In genomic region chr15:40273428-40273827, GRCh38 we compare ENCODE assay signal across 31 cellular contexts. TPM values are rescaled to one million over a fixed set of nuclear protein-coding genes. Genes with fewer than 3 reads are reported as not detected.
"Had no signal": no experiment of that assay in that cellular context is flagged by ENCODE, and none has a peak within 500 bp of the region (broad histone marks: within the 10 kb centered on the region; RNA-seq: fewer than 3 reads in every experiment).

No MANE protein-coding gene starts in this region.

- ATAC-seq: esophagus mucosa, left ventricle myocardium superior, psoas muscle, sciatic nerve had no signal

- H3K36me3 ChIP-seq: spleen had no signal

- H3K36me3 Mint-ChIP-seq: immature natural killer cell; naive B cell; stimulated activated naive B cell treated with anti-CD40 and anti-IgM and Interleukin-4, amounts not matched to agents 10 μg/mL and 1 μg/mL and 100 μg/mL, for 72 hours had no signal

- H3K4me3 ChIP-seq: dorsolateral prefrontal cortex, lung, psoas muscle, spleen had no signal

- H3K4me3 Mint-ChIP-seq: immature natural killer cell; naive B cell; nephron; stimulated activated naive B cell treated with anti-CD40 and anti-IgM and Interleukin-4, amounts not matched to agents 10 μg/mL and 1 μg/mL and 100 μg/mL, for 72 hours; stimulated activated naive CD8-positive, alpha-beta T cell treated with anti-CD3 and anti-CD28 coated beads, Interleukin-15, amount 100 ng/mL, for 72 hours had no signal

- FAIRE-seq: endometrium, frontal cortex, keratinocyte had no signal

- DNase-seq: cortex of kidney; effector CD8-positive, alpha-beta T cell; immature natural killer cell; left colon; left ventricle myocardium superior; mesenchymal stem cell; naive B cell; psoas muscle; retina; spleen; stimulated activated CD4-positive, alpha-beta T cell treated with anti-CD3 and anti-CD28 coated beads, Interleukin-15, amount 100 ng/mL, for 24 hours; stimulated activated CD4-positive, alpha-beta T cell treated with anti-CD3 and anti-CD28 coated beads, Interleukin-1b, Interleukin-23, amount 100 ng/mL, for 48 hours; stimulated activated CD4-positive, alpha-beta T cell treated with anti-CD3 and anti-CD28 coated beads, Interleukin-4, amount 100 ng/mL, for 24 hours; stimulated activated naive B cell treated with anti-CD40 and anti-IgM and Interleukin-4, amounts not matched to agents 10 μg/mL and 1 μg/mL and 100 μg/mL, for 72 hours; stimulated activated naive CD8-positive, alpha-beta T cell treated with anti-CD3 and anti-CD28 coated beads, Interleukin-15, amount 100 ng/mL, for 72 hours; trophoblast cell had no signal

- H3K27ac Mint-ChIP-seq: nephron; stimulated activated naive B cell treated with anti-CD40 and anti-IgM and Interleukin-4, amounts not matched to agents 10 μg/mL and 1 μg/mL and 100 μg/mL, for 72 hours had no signal

- H3K4me1 ChIP-seq: psoas muscle had no signal

- H3K9me3 Mint-ChIP-seq: immature natural killer cell; naive B cell; nephron; stimulated activated naive B cell treated with anti-CD40 and anti-IgM and Interleukin-4, amounts not matched to agents 10 μg/mL and 1 μg/mL and 100 μg/mL, for 72 hours; stimulated activated naive CD8-positive, alpha-beta T cell treated with anti-CD3 and anti-CD28 coated beads, Interleukin-15, amount 100 ng/mL, for 72 hours had no signal

- H3K27ac ChIP-seq: psoas muscle, spleen had no signal

- H3K9me3 ChIP-seq: psoas muscle, spleen had no signal

RNA-seq across cellular contexts. Expression of gene ANKRD63, which starts 9.4 kb away (rescaled TPM):
- total RNA-seq: esophagus mucosa, fibroblast of lung, left colon, lung, osteoblast, psoas muscle, sciatic nerve, skeletal muscle tissue, spleen, subcutaneous adipose tissue, urinary bladder had no signal
- polyA plus RNA-seq: fibroblast of lung, immature natural killer cell, keratinocyte, lung, psoas muscle, spleen, thymus, urinary bladder had no signal

RNA-seq across cellular contexts. Expression of gene PAK6, which starts 34.6 kb away (rescaled TPM):
- total RNA-seq: fibroblast of lung, glomerular endothelial cell, osteoblast had no signal
